ENCODE assay signal across 15 cellular contexts in genomic region chr2:173118385-173118784, GRCh38. TPM values are rescaled to one million over a fixed set of nuclear protein-coding genes. Genes with fewer than 3 reads are reported as not detected.
DNase-seq lines count a peak whose midpoint lies in the region; ATAC-seq and TF ChIP-seq lines count a peak whose summit lies in the region.
"Had no signal": no experiment of that assay in that cellular context is flagged by ENCODE, and none has a peak within 500 bp of the region (broad histone marks: within the 10 kb centered on the region; RNA-seq: fewer than 3 reads in every experiment).

No MANE protein-coding gene starts in this region.

- peaks cover 0 to 7% of the 10 kb centered on the region in 2 donors for H3K27me3 Mint-ChIP-seq in natural killer cell treated with Interleukin-12 subunit alpha and Interleukin-12 subunit beta and Interleukin-15 and Interleukin-18, amount 100 ng/mL, for 72 hours
- no peaks in the 10 kb centered on the region for H3K27me3 Mint-ChIP-seq in natural killer cell (ENCODE audit: low read depth in 2 of 2)
- no peaks in the 10 kb centered on the region for H3K27me3 Mint-ChIP-seq in stimulated activated naive B cell treated with anti-CD40 and anti-IgM and Interleukin-4, amounts not matched to agents 10 μg/mL and 1 μg/mL and 100 μg/mL, for 72 hours

- H3K36me3 Mint-ChIP-seq in natural killer cell treated with Interleukin-12 subunit alpha and Interleukin-12 subunit beta and Interleukin-15 and Interleukin-18, amount 100 ng/mL, for 72 hours, result peaks cover 37% of the 10 kb centered on the region
- no peaks in the 10 kb centered on the region for H3K36me3 Mint-ChIP-seq in natural killer cell
- H3K36me3 Mint-ChIP-seq in stimulated activated naive B cell treated with anti-CD40 and anti-IgM and Interleukin-4, amounts not matched to agents 10 μg/mL and 1 μg/mL and 100 μg/mL, for 72 hours, result peaks cover 14 to 38% of the 10 kb centered on the region in 2 donors

- H3K4me1 ChIP-seq in Panc1 (ENCODE audit: control insufficient read depth, insufficient read depth, low read length) (peaks cover 13% of the 10 kb centered on the region), skeletal muscle tissue (ENCODE audit: control insufficient read depth in 3 of 3, insufficient read depth in 3 of 3, low read length in 3 of 3) (peaks cover 22 to 30% (median 27%) of the 10 kb centered on the region in 3 donors)

- H3K9me3 Mint-ChIP-seq in natural killer cell treated with Interleukin-12 subunit alpha and Interleukin-12 subunit beta and Interleukin-15 and Interleukin-18, amount 100 ng/mL, for 72 hours, result peaks cover 17% of the 10 kb centered on the region
- no peaks in the 10 kb centered on the region for H3K9me3 Mint-ChIP-seq in natural killer cell
- peaks cover 3 to 10% of the 10 kb centered on the region in 2 donors for H3K9me3 Mint-ChIP-seq in stimulated activated naive B cell treated with anti-CD40 and anti-IgM and Interleukin-4, amounts not matched to agents 10 μg/mL and 1 μg/mL and 100 μg/mL, for 72 hours

- peak overlapping the region; percentile 69 for H3K27ac ChIP-seq in Panc1 (ENCODE audit: low read length)
- H3K27ac ChIP-seq in skeletal muscle tissue (ENCODE audit: low read depth, low read length), result peak overlapping the region; percentile 71

- TF ChIP-seq CTCF in natural killer cell (IDR thresholded peaks at IDR 0.05) (no peak), Panc1 (IDR thresholded peaks at IDR 0.05) (no peak), fibroblast of mammary gland (conservative IDR thresholded peaks at IDR 0.05; ENCODE audit: control insufficient read depth, insufficient read depth, low read depth, low read length) (no peak)

- peak overlapping the region; percentile 79 to 98 for H3K27ac Mint-ChIP-seq in natural killer cell treated with Interleukin-12 subunit alpha and Interleukin-12 subunit beta and Interleukin-15 and Interleukin-18, amount 100 ng/mL, for 72 hours
- no peak overlapping the region for H3K27ac Mint-ChIP-seq in natural killer cell
- H3K27ac Mint-ChIP-seq in stimulated activated naive B cell treated with anti-CD40 and anti-IgM and Interleukin-4, amounts not matched to agents 10 μg/mL and 1 μg/mL and 100 μg/mL, for 72 hours, result no peak overlapping the region
- H3K27ac Mint-ChIP-seq: CD4-positive, CD25-positive, alpha-beta regulatory T cell had no signal

- CTCF ChIA-PET in Panc1 (lab: Charles Lee), result no interaction called here

- intact Hi-C loops in natural killer cell (cut with micrococcal nuclease) (no loop called here), Panc1 (cut with micrococcal nuclease; ENCODE audit: unreplicated experiment) (no loop called here)

- no peaks in the 10 kb centered on the region for H3K27me3 ChIP-seq in Panc1 (ENCODE audit: control insufficient read depth, insufficient read depth, low read length)
- H3K27me3 ChIP-seq in skeletal muscle tissue (ENCODE audit: control insufficient read depth in 3 of 3, insufficient read depth in 3 of 3, low read length in 3 of 3), result no peaks in the 10 kb centered on the region

- BruUV-seq in Panc1 (replicated peaks; lab: Mats Ljungman, UMichigan), result no TSS peak

- no peak overlapping the region for H3K4me3 Mint-ChIP-seq in natural killer cell treated with Interleukin-12 subunit alpha and Interleukin-12 subunit beta and Interleukin-15 and Interleukin-18, amount 100 ng/mL, for 72 hours
- H3K4me3 Mint-ChIP-seq in natural killer cell, result no peak overlapping the region
- H3K4me3 Mint-ChIP-seq in stimulated activated naive B cell treated with anti-CD40 and anti-IgM and Interleukin-4, amounts not matched to agents 10 μg/mL and 1 μg/mL and 100 μg/mL, for 72 hours, result no peak overlapping the region
- H3K4me3 Mint-ChIP-seq: CD4-positive, CD25-positive, alpha-beta regulatory T cell had no signal

- ATAC-seq in natural killer cell treated with Interleukin-12 subunit alpha and Interleukin-12 subunit beta and Interleukin-15 and Interleukin-18, amount 100 ng/mL, for 72 hours, result no peak
- no peak for ATAC-seq in natural killer cell
- ATAC-seq in Panc1, result no peak
- no peak for ATAC-seq in GM19452 (IDR thresholded peaks at IDR 0.05; ENCODE audit: unreplicated experiment)
- ATAC-seq in stimulated activated naive B cell treated with anti-CD40 and anti-IgM and Interleukin-4, amounts not matched to agents 10 μg/mL and 1 μg/mL and 100 μg/mL, for 72 hours (replicated peaks), result no peak
- ATAC-seq: HepG2 had no signal

- H3K4me1 Mint-ChIP-seq in natural killer cell treated with Interleukin-12 subunit alpha and Interleukin-12 subunit beta and Interleukin-15 and Interleukin-18, amount 100 ng/mL, for 72 hours (ENCODE audit: low read depth in 2 of 2), result peaks cover 39 to 52% of the 10 kb centered on the region in 2 donors
- no peaks in the 10 kb centered on the region for H3K4me1 Mint-ChIP-seq in natural killer cell
- peaks cover 20 to 35% of the 10 kb centered on the region in 2 donors for H3K4me1 Mint-ChIP-seq in stimulated activated naive B cell treated with anti-CD40 and anti-IgM and Interleukin-4, amounts not matched to agents 10 μg/mL and 1 μg/mL and 100 μg/mL, for 72 hours

- H3K9ac ChIP-seq in skeletal muscle tissue (ENCODE audit: low read depth in 1 of 3, low read length in 3 of 3), result no peak overlapping the region

- H3K4me3 ChIP-seq in Panc1 (ENCODE audit: low read depth in 2 of 2, low read length in 2 of 2) (no peak overlapping the region), fibroblast of mammary gland (ENCODE audit: control insufficient read depth, low read depth, low read length) (no peak overlapping the region), skeletal muscle tissue (ENCODE audit: low read length in 3 of 3) (no peak overlapping the region)

- H3K36me3 ChIP-seq in Panc1 (ENCODE audit: control insufficient read depth, insufficient read depth, low read length) (no peaks in the 10 kb centered on the region), skeletal muscle tissue (ENCODE audit: control insufficient read depth in 3 of 3, insufficient read depth in 3 of 3, low read length in 3 of 3) (peaks cover 2 to 7% (median 4%) of the 10 kb centered on the region in 3 donors)

- POLR2A ChIA-PET in Panc1 (lab: Charles Lee), result no interaction called here

- DNase-seq in natural killer cell treated with Interleukin-12 subunit alpha and Interleukin-12 subunit beta and Interleukin-15 and Interleukin-18, amount 100 ng/mL, for 72 hours (ENCODE audit: low spot score), result no peak
- DNase-seq in natural killer cell, result no peak
- DNase-seq in Panc1 (ENCODE audit: low read depth, low spot score), result no peak
- peak; percentile 46 for DNase-seq in fibroblast of mammary gland (ENCODE audit: low read depth)
- no peak for DNase-seq in stimulated activated naive B cell treated with anti-CD40 and anti-IgM and Interleukin-4, amounts not matched to agents 10 μg/mL and 1 μg/mL and 100 μg/mL, for 72 hours
- no peak for DNase-seq in hippocampal formation (lab: John Stamatoyannopoulos, UW)
- DNase-seq: CD4-positive, CD25-positive, alpha-beta regulatory T cell; GF-D8; NCI-H1417; NCI-H1930; NCI-H526; OCI-M1 had no signal

- in situ Hi-C loops in Panc1 (cut with HindIII; ENCODE audit: low pct_unique_long_range_greater_than_20kb, low sequenced_read_pairs), result no loop called here

- H3K9me3 ChIP-seq in Panc1 (ENCODE audit: control insufficient read depth, insufficient read depth, low read depth, low read length), result peaks cover 8% of the 10 kb centered on the region; the same call in 1 of the 2 replicates
- H3K9me3 ChIP-seq in skeletal muscle tissue (ENCODE audit: control insufficient read depth in 3 of 3, low read length in 3 of 3), result no peaks in the 10 kb centered on the region

RNA-seq across cellular contexts. Expression of gene MAP3K20, which starts 42.7 kb away (rescaled TPM):
- total RNA-seq in natural killer cell treated with Interleukin-12 subunit alpha and Interleukin-12 subunit beta and Interleukin-15 and Interleukin-18, amount 100 ng/mL, for 72 hours, result 10 to 100 TPM; 30.1 to 76.8 TPM
- total RNA-seq in natural killer cell (1 to 10 TPM; 1.6 to 3.0 (median 2.5) TPM), Panc1 (2021; ENCODE audit: unreplicated experiment) (121 TPM), skeletal muscle tissue (52.7 TPM)
- polyA plus RNA-seq in Panc1 (2012; ENCODE audit: insufficient read length), result 60.5 TPM

Comparison
In these comparisons a context has a peak if more than half of its experiments do, and no peak if none do; other contexts are left out.
1. H3K27ac Mint-ChIP-seq: peak in natural killer cell treated with Interleukin-12 subunit alpha and Interleukin-12 subunit beta and Interleukin-15 and Interleukin-18, amount 100 ng/mL, for 72 hours (2 of 2); none in natural killer cell (0 of 2) and stimulated activated naive B cell treated with anti-CD40 and anti-IgM and Interleukin-4, amounts not matched to agents 10 μg/mL and 1 μg/mL and 100 μg/mL, for 72 hours (single experiment).
2. RNA of gene MAP3K20, which starts 42.7 kb away (total RNA-seq): 121 TPM in Panc1 (single experiment), 30.1 to 76.8 TPM in natural killer cell treated with Interleukin-12 subunit alpha and Interleukin-12 subunit beta and Interleukin-15 and Interleukin-18, amount 100 ng/mL, for 72 hours and 52.7 TPM in skeletal muscle tissue (single experiment); 1.6 to 3.0 TPM in natural killer cell; every median in the first group is over 4 times any median in the second.